31 cellular contexts compared by ENCODE assay signal in the genomic region with DNA sequence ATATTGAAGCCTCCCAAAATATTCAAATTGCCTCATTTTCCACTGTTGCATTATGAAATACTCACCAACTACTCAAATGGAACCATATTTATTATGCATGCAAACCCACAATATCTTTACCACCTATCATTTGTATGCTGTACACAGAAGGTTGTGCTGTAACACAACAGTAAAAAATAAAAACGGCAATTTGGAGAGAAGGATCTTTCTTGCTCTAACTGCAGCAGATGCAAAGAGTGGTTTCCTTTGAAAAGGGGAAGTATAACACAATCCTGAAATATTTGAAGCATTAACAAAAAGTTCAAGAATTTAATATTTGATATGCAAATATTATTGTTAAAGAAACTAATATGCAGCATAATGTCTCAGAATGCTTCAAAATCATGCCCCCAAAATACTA.
"Had no signal": no experiment of that assay in that cellular context is flagged by ENCODE, and none has a peak within 500 bp of the region (broad histone marks: within the 10 kb centered on the region; RNA-seq: fewer than 3 reads in every experiment).

No MANE protein-coding gene starts in this region.

- H3K36me3 Mint-ChIP-seq: activated naive CD4-positive, alpha-beta T cell treated with anti-CD3 and anti-CD28 coated beads, Interleukin-2, amount 10 ng/mL, durations not matched to agents 7 days and 5 days; activated naive CD8-positive, alpha-beta T cell; brain had no signal

- ATAC-seq: activated CD4-positive, alpha-beta T cell treated with anti-CD3 and anti-CD28 coated beads for 36 hours; activated CD4-positive, CD25-positive, alpha-beta regulatory T cell treated with anti-CD3 and anti-CD28 coated beads, Interleukin-2, amount 50 U/mL, for 24 hours; activated CD8-positive, alpha-beta T cell treated with anti-CD3 and anti-CD28 coated beads, Interleukin-2, amount 10 ng/mL, durations not matched to agents 7 days and 5 days; activated naive CD8-positive, alpha-beta T cell treated with anti-CD3 and anti-CD28 coated beads, Interleukin-2, amount 50 U/mL, for 24 hours; activated T-cell treated with anti-CD3 and anti-CD28 coated beads, Interleukin-2, amount 50 U/mL, for 4 hours; PC-3 had no signal

- H3K4me1 ChIP-seq: Peyer's patch, SJSA1 had no signal

- H3K9me3 Mint-ChIP-seq: activated CD4-positive, alpha-beta T cell treated with anti-CD3 and anti-CD28 coated beads, Interleukin-2, amount 10 ng/mL, durations not matched to agents 7 days and 5 days; activated naive CD4-positive, alpha-beta T cell treated with anti-CD3 and anti-CD28 coated beads, Interleukin-2, amount 10 ng/mL, durations not matched to agents 7 days and 5 days; activated naive CD8-positive, alpha-beta T cell treated with anti-CD3 and anti-CD28 coated beads, Interleukin-2, amount 50 U/mL, for 24 hours; activated T-cell treated with anti-CD3 and anti-CD28 coated beads, Interleukin-2, amount 50 U/mL, for 4 hours; brain had no signal

- H3K9me3 ChIP-seq: MG63, Peyer's patch, SJSA1, SK-N-SH had no signal

- H3K4me2 ChIP-seq: SK-N-SH had no signal

- H3K9ac ChIP-seq: SK-N-SH had no signal

- H3K4me1 Mint-ChIP-seq: activated CD4-positive, alpha-beta T cell treated with anti-CD3 and anti-CD28 coated beads for 36 hours; activated CD4-positive, alpha-beta T cell treated with anti-CD3 and anti-CD28 coated beads, Interleukin-2, amount 10 ng/mL, durations not matched to agents 7 days and 5 days; activated naive CD4-positive, alpha-beta T cell treated with anti-CD3 and anti-CD28 coated beads, Interleukin-2, amount 10 ng/mL, durations not matched to agents 7 days and 5 days; activated naive CD8-positive, alpha-beta T cell treated with anti-CD3 and anti-CD28 coated beads, Interleukin-2, amount 50 U/mL, for 24 hours had no signal

- DNase-seq: activated CD4-positive, alpha-beta T cell treated with anti-CD3 and anti-CD28 coated beads for 36 hours; activated CD4-positive, alpha-beta T cell treated with anti-CD3 and anti-CD28 coated beads, Interleukin-2, amount 10 ng/mL, durations not matched to agents 7 days and 5 days; activated CD4-positive, alpha-beta T cell treated with anti-CD3 and anti-CD28 coated beads, Interleukin-2, amount 50 U/mL, for 48 hours; activated CD8-positive, alpha-beta T cell treated with anti-CD3 and anti-CD28 coated beads, Interleukin-2, amount 10 ng/mL, durations not matched to agents 7 days and 5 days; activated effector memory CD4-positive, alpha-beta T cell treated with Interleukin-2 at 50 U/mL for 16 hours; activated naive CD4-positive, alpha-beta T cell treated with anti-CD3 and anti-CD28 coated beads, Interleukin-2, amount 10 ng/mL, durations not matched to agents 7 days and 5 days; activated naive CD8-positive, alpha-beta T cell treated with anti-CD3 and anti-CD28 coated beads, Interleukin-2, amount 50 U/mL, for 24 hours; activated T-cell treated with anti-CD3 and anti-CD28 coated beads, Interleukin-2, amount 50 U/mL, for 4 hours; anterior cingulate cortex; caudate nucleus; cerebellar nuclear complex; MG63; NCI-H1092 treated with DMSO at 0.1 percent for 48 hours; NCI-H1417; NCI-H146; NCI-H187 treated with DMSO at 0.1 percent for 48 hours; NCI-H2081; NCI-H2171 treated with DMSO at 0.1 percent for 48 hours; NCI-H2227 treated with DMSO at 0.1 percent for 48 hours; NCI-H446; NCI-H510A treated with DMSO at 0.1 percent for 48 hours; PC-3; Peyer's patch; RPMI8226; SHP77 treated with DMSO at 0.1 percent for 48 hours; SK-N-SH; T1000 had no signal

- H3K4me3 Mint-ChIP-seq: activated CD4-positive, alpha-beta T cell treated with anti-CD3 and anti-CD28 coated beads for 36 hours; activated CD4-positive, alpha-beta T cell treated with anti-CD3 and anti-CD28 coated beads, Interleukin-2, amount 10 ng/mL, durations not matched to agents 7 days and 5 days; activated CD8-positive, alpha-beta T cell treated with anti-CD3 and anti-CD28 coated beads, Interleukin-2, amount 10 ng/mL, durations not matched to agents 7 days and 5 days; activated naive CD4-positive, alpha-beta T cell treated with anti-CD3 and anti-CD28 coated beads, Interleukin-2, amount 10 ng/mL, durations not matched to agents 7 days and 5 days; activated naive CD8-positive, alpha-beta T cell; activated naive CD8-positive, alpha-beta T cell treated with anti-CD3 and anti-CD28 coated beads, Interleukin-2, amount 50 U/mL, for 24 hours; activated T-cell treated with anti-CD3 and anti-CD28 coated beads, Interleukin-2, amount 50 U/mL, for 4 hours; brain had no signal

- H3K27me3 ChIP-seq: MG63, Peyer's patch, SJSA1 had no signal

- H3K27ac Mint-ChIP-seq: activated CD4-positive, alpha-beta T cell treated with anti-CD3 and anti-CD28 coated beads for 36 hours; activated CD4-positive, alpha-beta T cell treated with anti-CD3 and anti-CD28 coated beads, Interleukin-2, amount 10 ng/mL, durations not matched to agents 7 days and 5 days; activated CD8-positive, alpha-beta T cell treated with anti-CD3 and anti-CD28 coated beads, Interleukin-2, amount 10 ng/mL, durations not matched to agents 7 days and 5 days; activated naive CD4-positive, alpha-beta T cell treated with anti-CD3 and anti-CD28 coated beads, Interleukin-2, amount 10 ng/mL, durations not matched to agents 7 days and 5 days; activated naive CD8-positive, alpha-beta T cell; activated naive CD8-positive, alpha-beta T cell treated with anti-CD3 and anti-CD28 coated beads, Interleukin-2, amount 50 U/mL, for 24 hours had no signal

- H3K27me3 Mint-ChIP-seq: activated naive CD4-positive, alpha-beta T cell treated with anti-CD3 and anti-CD28 coated beads, Interleukin-2, amount 10 ng/mL, durations not matched to agents 7 days and 5 days; activated naive CD8-positive, alpha-beta T cell; activated naive CD8-positive, alpha-beta T cell treated with anti-CD3 and anti-CD28 coated beads, Interleukin-2, amount 50 U/mL, for 24 hours; brain had no signal

- H3K27ac ChIP-seq: Peyer's patch, SJSA1 had no signal

- H3K4me3 ChIP-seq: MG63, Peyer's patch, SJSA1 had no signal

- H3K36me3 ChIP-seq: MG63, Peyer's patch, SJSA1 had no signal
